Comparison of ENCODE assay signal across 10 cellular contexts in genomic region chr6:112153926-112154621, GRCh38.
A peak's percentile ranks its signal among the peaks of the same experiment; 100 is the strongest.
DNase-seq lines count a peak whose midpoint lies in the region; ATAC-seq and TF ChIP-seq lines count a peak whose summit lies in the region.
"Had no signal": no experiment of that assay in that cellular context is flagged by ENCODE, and none has a peak within 500 bp of the region (broad histone marks: within the 10 kb centered on the region; RNA-seq: fewer than 3 reads in every experiment).

No MANE protein-coding gene starts in this region.

- H3K4me3 ChIP-seq in mammary epithelial cell (replicated peaks in 1 of 3; ENCODE audit: insufficient read depth in 1 of 3, low read depth in 2 of 3, low read length in 3 of 3) = no peak overlapping the region
- H3K4me3 ChIP-seq: left ventricle myocardium inferior had no signal

- no peaks in the 10 kb centered on the region for H3K36me3 ChIP-seq in mammary epithelial cell (ENCODE audit: insufficient read depth, low read length)

- intact Hi-C loops in mammary epithelial cell (cut with micrococcal nuclease) = no loop called here

- H3K9ac ChIP-seq in mammary epithelial cell (ENCODE audit: insufficient read depth, low read length) = no peak overlapping the region

- BruUV-seq in mammary epithelial cell (replicated peaks; lab: Mats Ljungman, UMichigan) = no TSS peak

- H3K4me2 ChIP-seq in mammary epithelial cell (ENCODE audit: insufficient read depth, low read depth, low read length) = no peak overlapping the region

- TF ChIP-seq CTCF in mammary epithelial cell (conservative IDR thresholded peaks at IDR 0.05 in 1 of 2, IDR thresholded peaks at IDR 0.05 in 1 of 2; ENCODE audit: extremely low read depth in 1 of 2, insufficient read depth in 1 of 2, low read depth in 1 of 2, low read length in 2 of 2) = no peak

- H3K27ac ChIP-seq in mammary epithelial cell (ENCODE audit: insufficient read depth, low read depth, low read length) = no peak overlapping the region
- H3K27ac ChIP-seq: left ventricle myocardium inferior had no signal

- no peaks in the 10 kb centered on the region for H4K20me1 ChIP-seq in mammary epithelial cell (ENCODE audit: insufficient read depth, low read length)

- no peak overlapping the region for H2AFZ ChIP-seq in mammary epithelial cell (ENCODE audit: low read depth, low read length)

- DNase-seq in NCI-H82 (lab: John Stamatoyannopoulos, UW) = peak; percentile 33
- no peak for DNase-seq in NCI-H82 treated with DMSO at 0.1 percent for 48 hours (lab: John Stamatoyannopoulos, UW; ENCODE audit: unreplicated experiment)
- peak; percentile 23 for DNase-seq in LoVo (ENCODE audit: low spot score)
- DNase-seq in mammary epithelial cell = peak; percentile 53
- DNase-seq in retina = peak; percentile 16
- DNase-seq in NCI-H2227 (lab: John Stamatoyannopoulos, UW; ENCODE audit: unreplicated experiment) = no peak
- DNase-seq in NCI-H774 (lab: John Stamatoyannopoulos, UW) = no peak
- DNase-seq: left ventricle myocardium inferior, NCI-H2081 had no signal

- peaks cover 5% of the 10 kb centered on the region for H3K27me3 ChIP-seq in mammary epithelial cell (ENCODE audit: insufficient read depth, low read length)

- peaks cover 2% of the 10 kb centered on the region for H3K4me1 ChIP-seq in mammary epithelial cell (ENCODE audit: insufficient read depth, low read length)

- in situ Hi-C loops in mammary epithelial cell (cut with MboI; ENCODE audit: low sequenced_read_pairs in 2 of 2) = no loop called here

- no peaks in the 10 kb centered on the region for H3K9me3 ChIP-seq in mammary epithelial cell (replicated peaks; ENCODE audit: insufficient read depth, low read length)
- H3K9me3 ChIP-seq: left ventricle myocardium inferior had no signal

- 62% methylated on average over 5 of the region's 5 CpGs for WGBS in mammary epithelial cell (ENCODE audit: low coverage, missing lambda C conversion rate)

- CTCF ChIA-PET in mammary epithelial cell (lab: Charles Lee; ENCODE audit: low non-redundant PET) = interaction anchor here (0.6 kb wide), 1 partner anchor 110 kb away, joined by 3 read pairs; no protein-coding TSS in a partner anchor

- no peak for ATAC-seq in HG03139 (IDR thresholded peaks at IDR 0.05; ENCODE audit: unreplicated experiment)

- no peaks in the 10 kb centered on the region for H3K79me2 ChIP-seq in mammary epithelial cell (ENCODE audit: insufficient read depth, low read length)

- dilution Hi-C loops in mammary epithelial cell (cut with HindIII; ENCODE audit: low sequenced_read_pairs) = no loop called here

Comparison
In these comparisons a context has a peak if more than half of its experiments do, and no peak if none do; other contexts are left out.
1. DNase-seq: peak in NCI-H82 (single experiment), LoVo (single experiment), mammary epithelial cell (single experiment) and retina (single experiment); none in NCI-H82 treated with DMSO at 0.1 percent for 48 hours (single experiment), NCI-H2227 (single experiment) and NCI-H774 (single experiment).